In genomic region chr7:121328508-121329459, GRCh38 we compare ENCODE assay signal across 8 cellular contexts. TPM values are rescaled to one million over a fixed set of nuclear protein-coding genes. Genes with fewer than 3 reads are reported as not detected.
A peak's percentile ranks its signal among the peaks of the same experiment; 100 is the strongest.
DNase-seq lines count a peak whose midpoint lies in the region; ATAC-seq, FAIRE-seq and TF ChIP-seq lines count a peak whose summit lies in the region.

Gene WNT16 (plus strand): TSS chr7:121329000. CDS start chr7:121329293, 293 bp downstream.

- peak; percentile 55 to 68 for ATAC-seq in A549
- peak; percentile 12 for ATAC-seq in GM21447 (IDR thresholded peaks at IDR 0.05; ENCODE audit: unreplicated experiment)
- no peak for ATAC-seq in activated T-helper 17 cell treated with anti-CD3 and anti-CD28 coated beads, Interleukin-2, amount 50 U/mL, for 72 hours (replicated peaks)
- ATAC-seq in stimulated activated naive B cell treated with anti-CD40 and anti-IgM and Interleukin-4, amounts not matched to agents 10 μg/mL and 1 μg/mL and 100 μg/mL, for 72 hours (replicated peaks), result peak; percentile 72 to 78
- no peak for ATAC-seq in HG02678 (IDR thresholded peaks at IDR 0.05; ENCODE audit: unreplicated experiment)
- ATAC-seq in gastroesophageal sphincter, result no peak

- no peak for FAIRE-seq in A549 (lab: Jason Lieb, UNC)

- H3K9me3 ChIP-seq in A549, result no peaks in the 10 kb centered on the region
- no peaks in the 10 kb centered on the region for H3K9me3 ChIP-seq in iPS-18a (ENCODE audit: control insufficient read depth, low read depth, low read length)
- no peaks in the 10 kb centered on the region for H3K9me3 ChIP-seq in gastroesophageal sphincter
- no peaks in the 10 kb centered on the region for H3K9me3 ChIP-seq in OCI-LY7 (ENCODE audit: low read length)

- H3K27ac Mint-ChIP-seq in activated T-helper 17 cell treated with anti-CD3 and anti-CD28 coated beads, Interleukin-2, amount 50 U/mL, for 72 hours, result no peak within 1 kb of the TSS
- peak within 1 kb of the TSS; percentile 87 for H3K27ac Mint-ChIP-seq in stimulated activated naive B cell treated with anti-CD40 and anti-IgM and Interleukin-4, amounts not matched to agents 10 μg/mL and 1 μg/mL and 100 μg/mL, for 72 hours

- CTCF ChIA-PET in A549 (lab: Yijun Ruan, JAX), result interaction anchor here (1.0 to 1.2 kb wide), 3 partner anchors 14 to 666 kb away, joined by 3 to 5 read pairs (median 3); no protein-coding TSS in a partner anchor
- CTCF ChIA-PET in OCI-LY7 (lab: Charles Lee; ENCODE audit: unreplicated experiment), result no interaction called here

- H3K9me2 ChIP-seq in OCI-LY7 (ENCODE audit: insufficient read depth, low read length), result no peaks in the 10 kb centered on the region

- H2AFZ ChIP-seq in OCI-LY7 (ENCODE audit: low read length), result no peak within 1 kb of the TSS

- TF ChIP-seq POLR2A in A549 (IDR thresholded peaks at IDR 0.05; ENCODE audit: low read length), result no peak
- TF ChIP-seq POLR2A in gastroesophageal sphincter (IDR thresholded peaks at IDR 0.05), result no peak

- no peaks in the 10 kb centered on the region for H3K36me3 ChIP-seq in iPS-18a (ENCODE audit: control insufficient read depth, low read depth, low read length)
- no peaks in the 10 kb centered on the region for H3K36me3 ChIP-seq in gastroesophageal sphincter
- H3K36me3 ChIP-seq in OCI-LY7 (ENCODE audit: insufficient read depth, low read length), result no peaks in the 10 kb centered on the region

- peaks cover 18% of the 10 kb centered on the region; the same call in 2 of the 3 replicates for H3K4me1 ChIP-seq in A549
- no peaks in the 10 kb centered on the region for H3K4me1 ChIP-seq in iPS-18a (ENCODE audit: control insufficient read depth, low read depth, low read length)
- H3K4me1 ChIP-seq in gastroesophageal sphincter, result peaks cover 0 to 21% (median 12%) of the 10 kb centered on the region in 3 donors
- H3K4me1 ChIP-seq in OCI-LY7 (ENCODE audit: insufficient read depth, low read length, poor library complexity, severe bottlenecking), result no peaks in the 10 kb centered on the region

- no peaks in the 10 kb centered on the region for H3K9me3 Mint-ChIP-seq in activated T-helper 17 cell treated with anti-CD3 and anti-CD28 coated beads, Interleukin-2, amount 50 U/mL, for 72 hours
- no peaks in the 10 kb centered on the region for H3K9me3 Mint-ChIP-seq in stimulated activated naive B cell treated with anti-CD40 and anti-IgM and Interleukin-4, amounts not matched to agents 10 μg/mL and 1 μg/mL and 100 μg/mL, for 72 hours

- DNase-seq in A549 (ENCODE audit: low read depth in 1 of 2, low spot score in 1 of 2) (no peak), OCI-LY7 (ENCODE audit: low spot score) (no peak)
- DNase-seq in stimulated activated naive B cell treated with anti-CD40 and anti-IgM and Interleukin-4, amounts not matched to agents 10 μg/mL and 1 μg/mL and 100 μg/mL, for 72 hours, result peak; percentile 60

- H3K27me3 ChIP-seq in iPS-18a (ENCODE audit: control insufficient read depth, insufficient read depth, low read length) (peaks cover 47% of the 10 kb centered on the region), gastroesophageal sphincter (peaks cover 62% of the 10 kb centered on the region)

- intact Hi-C loops in OCI-LY7 (cut with micrococcal nuclease; ENCODE audit: unreplicated experiment), result no loop called here

- no peak for TF ChIP-seq RAD21 in A549 (conservative IDR thresholded peaks at IDR 0.05 in 1 of 2, IDR thresholded peaks at IDR 0.05 in 1 of 2)

- peak within 1 kb of the TSS; percentile 42 for H3K4me3 ChIP-seq in A549
- H3K4me3 ChIP-seq in iPS-18a (ENCODE audit: low read length), result peak within 1 kb of the TSS; percentile 65
- H3K4me3 ChIP-seq in gastroesophageal sphincter, result peak within 1 kb of the TSS in 1 of 2 donors; percentile 45
- H3K4me3 ChIP-seq in OCI-LY7 (ENCODE audit: low read depth, low read length, poor library complexity, severe bottlenecking), result no peak within 1 kb of the TSS

- POLR2A ChIA-PET in A549 (lab: Yijun Ruan, JAX), result no interaction called here
- POLR2A ChIA-PET in OCI-LY7 (lab: Charles Lee), result no interaction called here

- no peaks in the 10 kb centered on the region for H3K79me2 ChIP-seq in OCI-LY7 (ENCODE audit: insufficient read depth, low read depth, low read length)

- peaks cover 56% of the 10 kb centered on the region for H3K27me3 Mint-ChIP-seq in activated T-helper 17 cell treated with anti-CD3 and anti-CD28 coated beads, Interleukin-2, amount 50 U/mL, for 72 hours
- H3K27me3 Mint-ChIP-seq in stimulated activated naive B cell treated with anti-CD40 and anti-IgM and Interleukin-4, amounts not matched to agents 10 μg/mL and 1 μg/mL and 100 μg/mL, for 72 hours, result peaks cover 0 to 7% of the 10 kb centered on the region in 2 donors

- no TSS peak for BruUV-seq in OCI-LY7 (replicated peaks; lab: Mats Ljungman, UMichigan)

- 34% methylated on average over 34 of the region's 40 CpGs for whole genome bisulfite sequencing in A549 (ENCODE audit: missing lambda C conversion rate)
- 8 to 15% methylated on average over 12 to 16 of the region's 40 CpGs for WGBS in gastroesophageal sphincter (ENCODE audit: low coverage in 1 of 2), 2 donors

- H3K4me2 ChIP-seq in A549, result peak within 1 kb of the TSS; percentile 94
- no peak within 1 kb of the TSS for H3K4me2 ChIP-seq in OCI-LY7 (ENCODE audit: low read length)

- H3K4me1 Mint-ChIP-seq in activated T-helper 17 cell treated with anti-CD3 and anti-CD28 coated beads, Interleukin-2, amount 50 U/mL, for 72 hours, result peaks cover 5% of the 10 kb centered on the region
- H3K4me1 Mint-ChIP-seq in stimulated activated naive B cell treated with anti-CD40 and anti-IgM and Interleukin-4, amounts not matched to agents 10 μg/mL and 1 μg/mL and 100 μg/mL, for 72 hours, result peaks cover 25 to 38% of the 10 kb centered on the region in 2 donors

- TF ChIP-seq EP300 in A549 (IDR thresholded peaks at IDR 0.05) (no peak), gastroesophageal sphincter (IDR thresholded peaks at IDR 0.05) (no peak)

- H3K4me3 Mint-ChIP-seq in activated T-helper 17 cell treated with anti-CD3 and anti-CD28 coated beads, Interleukin-2, amount 50 U/mL, for 72 hours, result peak within 1 kb of the TSS; percentile 29
- H3K4me3 Mint-ChIP-seq in stimulated activated naive B cell treated with anti-CD40 and anti-IgM and Interleukin-4, amounts not matched to agents 10 μg/mL and 1 μg/mL and 100 μg/mL, for 72 hours, result peak within 1 kb of the TSS; percentile 90 to 95

- H3K9ac ChIP-seq in iPS-18a (ENCODE audit: low read length), result no peak within 1 kb of the TSS

- H3K27ac ChIP-seq in A549, result no peak within 1 kb of the TSS
- no peak within 1 kb of the TSS for H3K27ac ChIP-seq in iPS-18a (ENCODE audit: low read length)
- H3K27ac ChIP-seq in gastroesophageal sphincter, result no peak within 1 kb of the TSS
- H3K27ac ChIP-seq in OCI-LY7 (ENCODE audit: low read depth, low read length, poor library complexity, severe bottlenecking), result no peak within 1 kb of the TSS

- H3K36me3 Mint-ChIP-seq in activated T-helper 17 cell treated with anti-CD3 and anti-CD28 coated beads, Interleukin-2, amount 50 U/mL, for 72 hours (ENCODE audit: low read depth), result no peaks in the 10 kb centered on the region
- peaks cover 7 to 13% of the 10 kb centered on the region in 2 donors for H3K36me3 Mint-ChIP-seq in stimulated activated naive B cell treated with anti-CD40 and anti-IgM and Interleukin-4, amounts not matched to agents 10 μg/mL and 1 μg/mL and 100 μg/mL, for 72 hours

- no peaks in the 10 kb centered on the region for H4K20me1 ChIP-seq in OCI-LY7 (ENCODE audit: insufficient read depth, low read length)

- TF ChIP-seq CTCF in A549 (IDR thresholded peaks at IDR 0.05), result no peak
- TF ChIP-seq CTCF in gastroesophageal sphincter (IDR thresholded peaks at IDR 0.05), result no peak
- TF ChIP-seq CTCF in OCI-LY7 (conservative IDR thresholded peaks at IDR 0.05; ENCODE audit: low read length), result no peak

TF ChIP-seq in A549, 52 proteins besides CTCF, POLR2A, EP300 and RAD21:
- TF ChIP-seq HOXB13 (CRISPR knock-in tag; IDR thresholded peaks at IDR 0.05; ENCODE audit: low read depth) (no peak), MYC (IDR thresholded peaks at IDR 0.05; ENCODE audit: borderline replicate concordance, low read length) (no peak), RFX5 (IDR thresholded peaks at IDR 0.05) (no peak), CHD4 (IDR thresholded peaks at IDR 0.05; ENCODE audit: borderline replicate concordance) (no peak), CBX8 (IDR thresholded peaks at IDR 0.05) (no peak)

RNA-seq across cellular contexts. Expression of gene WNT16, which starts in this region (rescaled TPM):
- polyA plus RNA-seq in A549 (2011; rRNA removed), result not detected in 2 replicates
- polyA plus RNA-seq in A549 (2012; cell fraction: cytosol; rRNA removed), result not detected in 2 replicates
- not detected in 2 replicates for polyA plus RNA-seq in A549 (2012; cell fraction: nucleus; rRNA removed)
- not detected in 3 replicates for polyA plus RNA-seq in A549 (2017; fragmentation: RNase III; extraction: RNeasy Plus Mini Kit Qiagen cat#74134 plus additional on column Dnase treatment)
- polyA minus RNA-seq in A549 (2011; rRNA and poly(A)+ RNA removed), result not detected in 2 replicates
- total RNA-seq in activated T-helper 17 cell treated with anti-CD3 and anti-CD28 coated beads, Interleukin-2, amount 50 U/mL, for 72 hours, result not detected
- total RNA-seq in gastroesophageal sphincter, result under 1 TPM in 3 of 4 donors, not detected in 1; 0.13 to 0.17 (median 0.16) TPM
- total RNA-seq in OCI-LY7 (2014; rRNA removed; shearing (Covaris generic)), result not detected in 2 replicates
- total RNA-seq in OCI-LY7 (2022), result not detected in 2 replicates

Comparison
In these comparisons a context has a peak if more than half of its experiments do, and no peak if none do; other contexts are left out.
1. Peak in ATAC-seq, H3K4me3 ChIP-seq and H3K4me2 ChIP-seq in A549; RNA of the gene not detected or under 1 TPM.
2. ATAC-seq: peak in GM21447 (single experiment) and stimulated activated naive B cell treated with anti-CD40 and anti-IgM and Interleukin-4, amounts not matched to agents 10 μg/mL and 1 μg/mL and 100 μg/mL, for 72 hours (2 of 2); none in activated T-helper 17 cell treated with anti-CD3 and anti-CD28 coated beads, Interleukin-2, amount 50 U/mL, for 72 hours (single experiment), HG02678 (single experiment) and gastroesophageal sphincter (single experiment).